ENCODE assay signal across 20 cellular contexts in the genomic region with DNA sequence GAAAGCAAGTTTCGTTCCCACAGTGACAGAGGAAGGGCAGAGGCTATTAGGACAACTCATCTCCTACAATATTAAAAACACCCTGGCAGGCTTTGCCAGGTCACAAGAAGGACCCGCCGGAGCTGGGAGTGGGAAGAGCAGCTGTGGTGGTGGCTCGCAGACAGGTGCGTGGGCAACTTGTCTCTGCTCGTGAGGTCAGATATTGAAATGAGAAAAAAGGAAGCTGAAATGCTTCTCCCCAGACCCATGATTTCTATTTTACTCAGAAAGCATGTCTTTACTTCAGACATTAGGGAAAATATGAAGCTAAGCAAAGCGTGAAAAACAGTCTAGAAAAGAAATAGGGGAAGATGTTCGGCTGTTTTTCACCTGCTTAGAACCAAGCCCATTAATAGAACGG.
"Had no signal": no experiment of that assay in that cellular context is flagged by ENCODE, and none has a peak within 500 bp of the region (broad histone marks: within the 10 kb centered on the region; RNA-seq: fewer than 3 reads in every experiment).

No MANE protein-coding gene starts in this region.

- H3K9me3 Mint-ChIP-seq: stimulated activated naive CD8-positive, alpha-beta T cell treated with anti-CD3 and anti-CD28 coated beads, Interleukin-15, Interleukin-2, amounts not matched to agents 100 ng/mL and 50 ng/mL, for 24 hours had no signal

- H3K27ac Mint-ChIP-seq: progenitor cell of endocrine pancreas; stimulated activated memory B cell treated with anti-CD40 and anti-IgM and Interleukin-4, amounts not matched to agents 10 μg/mL and 1 μg/mL and 100 μg/mL, for 72 hours; stimulated activated naive CD8-positive, alpha-beta T cell treated with anti-CD3 and anti-CD28 coated beads, Interleukin-15, Interleukin-2, amounts not matched to agents 100 ng/mL and 50 ng/mL, for 24 hours had no signal

- DNase-seq: effector memory CD4-positive, alpha-beta T cell; gastrocnemius medialis; heart right ventricle; hypothalamus; kidney glomerular epithelial cell; occipital lobe; pancreas; right lobe of liver; spleen; stimulated activated CD4-positive, alpha-beta T cell treated with anti-CD3 and anti-CD28 coated beads, Interleukin-15, amount 100 ng/mL, for 24 hours; stimulated activated CD4-positive, alpha-beta T cell treated with anti-CD3 and anti-CD28 coated beads, Interleukin-1b, Interleukin-23, amount 100 ng/mL, for 48 hours; stimulated activated CD4-positive, alpha-beta T cell treated with anti-CD3 and anti-CD28 coated beads, Interleukin-4, amount 100 ng/mL, for 24 hours; tibial artery; upper lobe of left lung; uterus had no signal

- ATAC-seq: esophagus mucosa; gastrocnemius medialis; heart right ventricle; pancreas; right lobe of liver; stimulated activated memory B cell treated with anti-CD40 and anti-IgM and Interleukin-4, amounts not matched to agents 10 μg/mL and 1 μg/mL and 100 μg/mL, for 72 hours had no signal

- H3K4me3 ChIP-seq: gastrocnemius medialis, heart right ventricle, pancreas, right lobe of liver, spleen, tibial artery, upper lobe of left lung, uterus had no signal

- H3K27ac ChIP-seq: gastrocnemius medialis, heart right ventricle, pancreas, right lobe of liver, tibial artery, uterus had no signal

- H3K9me3 ChIP-seq: gastrocnemius medialis, pancreas, right lobe of liver, uterus had no signal

- H3K36me3 ChIP-seq: gastrocnemius medialis, heart right ventricle, pancreas, right lobe of liver, spleen, tibial artery, upper lobe of left lung, uterus had no signal

- H3K4me3 Mint-ChIP-seq: nephron; stimulated activated memory B cell treated with anti-CD40 and anti-IgM and Interleukin-4, amounts not matched to agents 10 μg/mL and 1 μg/mL and 100 μg/mL, for 72 hours; stimulated activated naive CD8-positive, alpha-beta T cell treated with anti-CD3 and anti-CD28 coated beads, Interleukin-15, Interleukin-2, amounts not matched to agents 100 ng/mL and 50 ng/mL, for 24 hours had no signal

- H3K27me3 Mint-ChIP-seq: progenitor cell of endocrine pancreas had no signal

- H3K4me1 Mint-ChIP-seq: stimulated activated memory B cell treated with anti-CD40 and anti-IgM and Interleukin-4, amounts not matched to agents 10 μg/mL and 1 μg/mL and 100 μg/mL, for 72 hours had no signal

- H3K27me3 ChIP-seq: gastrocnemius medialis, heart right ventricle, pancreas, right lobe of liver, spleen, tibial artery, upper lobe of left lung, uterus had no signal

- H3K36me3 Mint-ChIP-seq: stimulated activated memory B cell treated with anti-CD40 and anti-IgM and Interleukin-4, amounts not matched to agents 10 μg/mL and 1 μg/mL and 100 μg/mL, for 72 hours had no signal

- H3K4me1 ChIP-seq: gastrocnemius medialis, heart right ventricle, pancreas, right lobe of liver, spleen, tibial artery, upper lobe of left lung, uterus had no signal
